ENCODE assay signal across 1 cellular context in genomic region chr13:40565282-40566148, GRCh38.
TF ChIP-seq lines count a peak whose summit lies in the region.

No MANE protein-coding gene starts in this region.

TF ChIP-seq in GM12878, 131 proteins besides CTCF, POLR2A, EP300 and RAD21 (continued from another document):
- no peak for TF ChIP-seq ZBTB40 (IDR thresholded peaks at IDR 0.05; ENCODE audit: borderline replicate concordance)
